In the genomic region with DNA sequence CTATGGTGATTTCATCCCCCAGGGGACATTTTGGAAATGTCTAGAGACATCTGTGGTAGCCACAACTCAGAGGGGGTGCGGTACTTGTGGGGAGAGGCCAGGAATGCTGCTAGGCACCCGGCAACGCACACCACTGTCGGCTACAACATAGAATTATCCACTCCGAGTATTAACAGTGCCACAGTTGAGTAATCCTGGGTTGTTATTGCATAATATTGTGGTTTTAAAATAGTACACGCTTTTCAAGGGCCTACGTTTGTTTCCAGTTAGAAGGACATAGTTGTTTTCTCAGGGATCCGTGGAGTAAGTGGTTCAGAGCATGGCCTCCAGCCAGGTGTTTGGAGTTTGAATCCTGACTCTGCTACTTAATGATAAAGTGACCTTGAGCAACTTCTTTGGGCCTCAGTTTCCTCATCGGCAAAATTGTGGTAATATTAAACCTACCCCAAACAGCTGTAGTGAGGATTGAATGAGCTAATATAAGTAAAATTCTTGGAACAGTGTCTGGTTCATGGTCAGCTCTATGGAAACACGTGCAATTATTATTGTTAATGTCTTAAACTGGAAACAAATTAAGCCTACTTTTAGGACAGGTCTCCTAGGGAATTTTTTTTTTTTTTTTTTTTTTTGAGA, we compare ENCODE assay signal across 8 cellular contexts. TPM values are rescaled to one million over a fixed set of nuclear protein-coding genes. Genes with fewer than 3 reads are reported as not detected.
DNase-seq lines count a peak whose midpoint lies in the region; ATAC-seq and TF ChIP-seq lines count a peak whose summit lies in the region.

No MANE protein-coding gene starts in this region.

- H3K4me3 ChIP-seq in Karpas-422 (ENCODE audit: low read length): no peak overlapping the region
- peak overlapping the region; percentile 22 to 31 for H3K4me3 ChIP-seq in ascending aorta

- H3K4me2 ChIP-seq in Karpas-422 (ENCODE audit: low read depth, low read length, poor library complexity, severe bottlenecking): no peak overlapping the region

- peak; percentile 30 for ATAC-seq in left colon
- ATAC-seq in GM21717 (IDR thresholded peaks at IDR 0.05; ENCODE audit: unreplicated experiment): no peak

- TF ChIP-seq CTCF in ascending aorta (IDR thresholded peaks at IDR 0.05): no peak

- H2AFZ ChIP-seq in Karpas-422 (ENCODE audit: low read length): no peak overlapping the region

- no peaks in the 10 kb centered on the region for H3K36me3 ChIP-seq in Karpas-422 (ENCODE audit: insufficient read depth, low read length)
- no peaks in the 10 kb centered on the region for H3K36me3 ChIP-seq in ascending aorta

- no peak overlapping the region for H3K9ac ChIP-seq in Karpas-422 (ENCODE audit: low read length)

- H3K27me3 ChIP-seq in Karpas-422 (ENCODE audit: low read length) (no peaks in the 10 kb centered on the region), ascending aorta (no peaks in the 10 kb centered on the region)

- H3K9me3 ChIP-seq in Karpas-422 (ENCODE audit: low read length): peaks cover 6% of the 10 kb centered on the region; the same call in 1 of the 2 replicates
- no peaks in the 10 kb centered on the region for H3K9me3 ChIP-seq in ascending aorta

- no peaks in the 10 kb centered on the region for H4K20me1 ChIP-seq in Karpas-422 (ENCODE audit: insufficient read depth, low read depth, low read length)

- H3K4me1 ChIP-seq in Karpas-422 (ENCODE audit: low read length) (peaks cover 11% of the 10 kb centered on the region), ascending aorta (peaks cover 4 to 23% of the 10 kb centered on the region in 2 donors)

- H3K27ac ChIP-seq in Karpas-422 (ENCODE audit: low read length) (no peak overlapping the region), ascending aorta (peak overlapping the region; percentile 68 to 88)

- intact Hi-C loops in ascending aorta (cut with DNase I) (loop anchor here (1.0 to 5.0 kb wide), 3 partner anchors 26 to 96 kb away; a partner anchor contains a TSS), left colon (cut with DNase I, micrococcal nuclease) (no loop called here)

- peak; percentile 96 for DNase-seq in Daoy (ENCODE audit: low read depth)
- peak; percentile 44 for DNase-seq in Karpas-422
- peak; percentile 75 to 95 for DNase-seq in ascending aorta (ENCODE audit: low spot score in 2 of 2)
- peak; percentile 17 to 61 for DNase-seq in left colon
- peak; percentile 71 for DNase-seq in ureter (ENCODE audit: low spot score)
- no peak for DNase-seq in effector CD8-positive, alpha-beta T cell (lab: John Stamatoyannopoulos, UW)
- no peak for DNase-seq in activated effector memory CD4-positive, alpha-beta T cell treated with anti-CD3 and anti-CD28 coated beads, Interleukin-2, amount 50 U/mL, for 16 hours

- H3K9me2 ChIP-seq in Karpas-422 (replicated peaks; ENCODE audit: insufficient read depth, low read length): no peaks in the 10 kb centered on the region

- no peaks in the 10 kb centered on the region for H3K79me2 ChIP-seq in Karpas-422 (ENCODE audit: low read length)

RNA-seq across cellular contexts. Expression of a gene that starts 24.5 kb away (rescaled TPM):
- total RNA-seq in Daoy (2014; rRNA removed; shearing (Covaris generic)): 0.77 and 0.80 TPM in 2 replicates
- total RNA-seq in Karpas-422 (2014; rRNA removed; shearing (Covaris generic); ENCODE audit: low replicate concordance): 0.29 TPM in 1 of 2 replicates, not detected in the other
- total RNA-seq in ascending aorta (53.1 TPM), left colon (10 to 100 TPM; 28.1 to 52.7 TPM), ureter (16.4 TPM)

RNA-seq across cellular contexts. Expression of a gene that starts 25.1 kb away (rescaled TPM):
- not detected in 2 replicates for total RNA-seq in Daoy (2014; rRNA removed; shearing (Covaris generic))
- not detected in 2 replicates for total RNA-seq in Karpas-422 (2014; rRNA removed; shearing (Covaris generic); ENCODE audit: low replicate concordance)
- total RNA-seq in ascending aorta (not detected), left colon (not detected), ureter (not detected)

RNA-seq across cellular contexts. Expression of a gene that starts 53.1 kb away (rescaled TPM):
- total RNA-seq in Daoy (2014; rRNA removed; shearing (Covaris generic)): 0.23 TPM in 1 of 2 replicates, not detected in the other
- 7.8 and 7.9 TPM in 2 replicates for total RNA-seq in Karpas-422 (2014; rRNA removed; shearing (Covaris generic); ENCODE audit: low replicate concordance)
- 1.2 TPM for total RNA-seq in ascending aorta
- total RNA-seq in left colon: under 1 TPM; 0.43 to 0.92 TPM
- 0.78 TPM for total RNA-seq in ureter

Comparison
In these comparisons a context has a peak if more than half of its experiments do, and no peak if none do; other contexts are left out.
1. DNase-seq: peak in Daoy (single experiment), Karpas-422 (single experiment), ascending aorta (2 of 2), left colon (2 of 2) and ureter (single experiment); none in effector CD8-positive, alpha-beta T cell (single experiment) and activated effector memory CD4-positive, alpha-beta T cell treated with anti-CD3 and anti-CD28 coated beads, Interleukin-2, amount 50 U/mL, for 16 hours (single experiment).